In the genomic region with DNA sequence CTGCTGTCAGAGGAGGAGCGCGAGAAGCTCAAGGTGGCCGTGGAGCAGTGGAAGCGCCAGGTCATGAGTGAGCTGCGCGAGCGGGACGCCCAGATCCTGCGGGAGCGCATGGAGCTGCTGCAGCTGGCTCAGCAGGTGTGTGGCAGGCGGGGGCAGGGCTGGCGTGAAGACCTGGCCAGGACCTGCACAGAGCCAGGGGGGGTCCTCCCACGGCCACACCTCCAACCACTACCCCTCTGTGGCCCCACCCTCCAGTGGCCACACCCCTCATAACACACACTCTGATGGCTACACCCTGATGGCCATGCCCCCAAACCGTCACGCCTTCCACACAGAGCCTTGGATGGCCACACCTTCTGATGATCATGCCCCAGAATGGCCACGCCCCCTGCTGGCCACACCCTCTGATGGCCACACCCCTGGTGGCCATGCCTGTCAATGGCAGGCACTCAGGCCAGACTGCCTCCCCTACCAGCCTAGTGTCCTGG, we compare ENCODE assay signal across 9 cellular contexts. TPM values are rescaled to one million over a fixed set of nuclear protein-coding genes. Genes with fewer than 3 reads are reported as not detected.
DNase-seq lines count a peak whose midpoint lies in the region; ATAC-seq and TF ChIP-seq lines count a peak whose summit lies in the region.
"Had no signal": no experiment of that assay in that cellular context is flagged by ENCODE, and none has a peak within 500 bp of the region (broad histone marks: within the 10 kb centered on the region; RNA-seq: fewer than 3 reads in every experiment).

No MANE protein-coding gene starts in this region.

- no peaks in the 10 kb centered on the region for H3K27me3 Mint-ChIP-seq in CD4-positive, alpha-beta T cell

- CTCF ChIA-PET in CD4-positive, alpha-beta T cell (lab: Charles Lee): no interaction called here

- H3K27me3 ChIP-seq in CD4-positive, alpha-beta T cell (ENCODE audit: control insufficient read depth, insufficient read depth, low read length): no peaks in the 10 kb centered on the region
- H3K27me3 ChIP-seq in WERI-Rb-1 (ENCODE audit: insufficient read depth, low read depth, severe bottlenecking): no peaks in the 10 kb centered on the region
- H3K27me3 ChIP-seq in iPS-15b (ENCODE audit: control insufficient read depth, insufficient read depth, low read length): no peaks in the 10 kb centered on the region
- no peaks in the 10 kb centered on the region for H3K27me3 ChIP-seq in upper lobe of right lung

- H3K9ac ChIP-seq in iPS-15b (ENCODE audit: low read depth, low read length): peak overlapping the region; percentile 12
- H3K9ac ChIP-seq: KMS-11 had no signal

- TF ChIP-seq EP300 in Ishikawa (IDR thresholded peaks at IDR 0.05; ENCODE audit: borderline replicate concordance): no peak

- ATAC-seq in CD4-positive, alpha-beta T cell (ENCODE audit: poor library complexity): peak; percentile 40
- ATAC-seq in GM19035 (IDR thresholded peaks at IDR 0.05; ENCODE audit: unreplicated experiment): peak; percentile 74
- ATAC-seq in upper lobe of right lung: peak; percentile 54
- no peak for ATAC-seq in HG03571 (IDR thresholded peaks at IDR 0.05; ENCODE audit: unreplicated experiment)

- TF ChIP-seq RAD21 in Ishikawa (IDR thresholded peaks at IDR 0.05; ENCODE audit: low read depth): no peak; the same call in 1 of the 2 replicates

- peaks cover 28% of the 10 kb centered on the region for H3K4me1 Mint-ChIP-seq in CD4-positive, alpha-beta T cell (ENCODE audit: low read depth)

- POLR2A ChIA-PET in CD4-positive, alpha-beta T cell (lab: Charles Lee): interaction anchor here (1.1 kb wide), 1 partner anchor 15 kb away, joined by 3 read pairs; no protein-coding TSS in a partner anchor

- H3K4me1 ChIP-seq in iPS-15b (ENCODE audit: control insufficient read depth, insufficient read depth, low read length): peaks cover 2% of the 10 kb centered on the region
- H3K4me1 ChIP-seq in upper lobe of right lung: no peaks in the 10 kb centered on the region

- H3K36me3 Mint-ChIP-seq in CD4-positive, alpha-beta T cell (ENCODE audit: low read depth): no peaks in the 10 kb centered on the region

- no peaks in the 10 kb centered on the region for H3K9me3 Mint-ChIP-seq in CD4-positive, alpha-beta T cell

- H3K36me3 ChIP-seq in WERI-Rb-1: no peaks in the 10 kb centered on the region
- H3K36me3 ChIP-seq in iPS-15b (ENCODE audit: control insufficient read depth, insufficient read depth, low read length): no peaks in the 10 kb centered on the region
- no peaks in the 10 kb centered on the region for H3K36me3 ChIP-seq in upper lobe of right lung

- peak overlapping the region; percentile 45 for H3K4me3 Mint-ChIP-seq in CD4-positive, alpha-beta T cell

- H3K9me3 ChIP-seq in CD4-positive, alpha-beta T cell (ENCODE audit: control insufficient read depth, low read length): no peaks in the 10 kb centered on the region
- no peaks in the 10 kb centered on the region for H3K9me3 ChIP-seq in WERI-Rb-1 (ENCODE audit: severe bottlenecking)
- no peaks in the 10 kb centered on the region for H3K9me3 ChIP-seq in iPS-15b (ENCODE audit: control insufficient read depth, insufficient read depth, low read length)
- no peaks in the 10 kb centered on the region for H3K9me3 ChIP-seq in upper lobe of right lung

- peak overlapping the region; percentile 94 for H3K27ac Mint-ChIP-seq in CD4-positive, alpha-beta T cell

- TF ChIP-seq CTCF in CD4-positive, alpha-beta T cell (IDR thresholded peaks at IDR 0.05): no peak
- TF ChIP-seq CTCF in WERI-Rb-1 (IDR thresholded peaks at IDR 0.05; ENCODE audit: low read depth, low read length): peak; percentile 56
- TF ChIP-seq CTCF in upper lobe of right lung (IDR thresholded peaks at IDR 0.05): no peak

- intact Hi-C loops in CD4-positive, alpha-beta T cell (cut with DNase I, micrococcal nuclease): no loop called here
- intact Hi-C loops in upper lobe of right lung (cut with DNase I): no loop called here

- peak overlapping the region; percentile 12 for H3K4me3 ChIP-seq in WERI-Rb-1 (ENCODE audit: low read depth, low read length)
- peak overlapping the region; percentile 52 for H3K4me3 ChIP-seq in iPS-15b (ENCODE audit: low read depth, low read length)
- H3K4me3 ChIP-seq in upper lobe of right lung: no peak overlapping the region

- no peak overlapping the region for H3K27ac ChIP-seq in CD4-positive, alpha-beta T cell (ENCODE audit: low read depth, low read length)
- no peak overlapping the region; the same call in 1 of the 2 replicates for H3K27ac ChIP-seq in WERI-Rb-1
- no peak overlapping the region for H3K27ac ChIP-seq in upper lobe of right lung
- H3K27ac ChIP-seq: KMS-11 had no signal

- peak in 3 of 10 experiments; percentile 27 to 46 (median 36) for DNase-seq in CD4-positive, alpha-beta T cell
- peak; percentile 96 for DNase-seq in WERI-Rb-1
- no peak for DNase-seq in upper lobe of right lung
- DNase-seq in hippocampal formation (lab: John Stamatoyannopoulos, UW): no peak

TF ChIP-seq in Ishikawa, 13 proteins besides CTCF, POLR2A, EP300 and RAD21:
- TF ChIP-seq YY1 (IDR thresholded peaks at IDR 0.05; ENCODE audit: low read depth) (peak; percentile 60), NFIC (IDR thresholded peaks at IDR 0.05) (0 out of 2 replicates have a peak, but pooled peaks have one; percentile 20), EGR1 (IDR thresholded peaks at IDR 0.05) (0 out of 2 replicates have a peak, but pooled peaks have one; percentile 23), TCF12 (IDR thresholded peaks at IDR 0.05; ENCODE audit: low read depth) (peak; percentile 70; the same call in 1 of the 2 replicates), FOXM1 (IDR thresholded peaks at IDR 0.05; ENCODE audit: borderline replicate concordance, low read depth) (no peak), TAF1 (IDR thresholded peaks at IDR 0.05; ENCODE audit: low read depth) (no peak)
- TF ChIP-seq, protein P1, sequence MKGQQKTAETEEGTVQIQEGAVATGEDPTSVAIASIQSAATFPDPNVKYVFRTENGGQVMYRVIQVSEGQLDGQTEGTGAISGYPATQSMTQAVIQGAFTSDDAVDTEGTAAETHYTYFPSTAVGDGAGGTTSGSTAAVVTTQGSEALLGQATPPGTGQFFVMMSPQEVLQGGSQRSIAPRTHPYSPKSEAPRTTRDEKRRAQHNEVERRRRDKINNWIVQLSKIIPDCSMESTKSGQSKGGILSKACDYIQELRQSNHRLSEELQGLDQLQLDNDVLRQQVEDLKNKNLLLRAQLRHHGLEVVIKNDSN (IDR thresholded peaks at IDR 0.05): no peak
- TF ChIP-seq, protein P2, sequence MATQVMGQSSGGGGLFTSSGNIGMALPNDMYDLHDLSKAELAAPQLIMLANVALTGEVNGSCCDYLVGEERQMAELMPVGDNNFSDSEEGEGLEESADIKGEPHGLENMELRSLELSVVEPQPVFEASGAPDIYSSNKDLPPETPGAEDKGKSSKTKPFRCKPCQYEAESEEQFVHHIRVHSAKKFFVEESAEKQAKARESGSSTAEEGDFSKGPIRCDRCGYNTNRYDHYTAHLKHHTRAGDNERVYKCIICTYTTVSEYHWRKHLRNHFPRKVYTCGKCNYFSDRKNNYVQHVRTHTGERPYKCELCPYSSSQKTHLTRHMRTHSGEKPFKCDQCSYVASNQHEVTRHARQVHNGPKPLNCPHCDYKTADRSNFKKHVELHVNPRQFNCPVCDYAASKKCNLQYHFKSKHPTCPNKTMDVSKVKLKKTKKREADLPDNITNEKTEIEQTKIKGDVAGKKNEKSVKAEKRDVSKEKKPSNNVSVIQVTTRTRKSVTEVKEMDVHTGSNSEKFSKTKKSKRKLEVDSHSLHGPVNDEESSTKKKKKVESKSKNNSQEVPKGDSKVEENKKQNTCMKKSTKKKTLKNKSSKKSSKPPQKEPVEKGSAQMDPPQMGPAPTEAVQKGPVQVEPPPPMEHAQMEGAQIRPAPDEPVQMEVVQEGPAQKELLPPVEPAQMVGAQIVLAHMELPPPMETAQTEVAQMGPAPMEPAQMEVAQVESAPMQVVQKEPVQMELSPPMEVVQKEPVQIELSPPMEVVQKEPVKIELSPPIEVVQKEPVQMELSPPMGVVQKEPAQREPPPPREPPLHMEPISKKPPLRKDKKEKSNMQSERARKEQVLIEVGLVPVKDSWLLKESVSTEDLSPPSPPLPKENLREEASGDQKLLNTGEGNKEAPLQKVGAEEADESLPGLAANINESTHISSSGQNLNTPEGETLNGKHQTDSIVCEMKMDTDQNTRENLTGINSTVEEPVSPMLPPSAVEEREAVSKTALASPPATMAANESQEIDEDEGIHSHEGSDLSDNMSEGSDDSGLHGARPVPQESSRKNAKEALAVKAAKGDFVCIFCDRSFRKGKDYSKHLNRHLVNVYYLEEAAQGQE (IDR thresholded peaks at IDR 0.05; ENCODE audit: low read depth): no peak
- TF ChIP-seq, protein P3, sequence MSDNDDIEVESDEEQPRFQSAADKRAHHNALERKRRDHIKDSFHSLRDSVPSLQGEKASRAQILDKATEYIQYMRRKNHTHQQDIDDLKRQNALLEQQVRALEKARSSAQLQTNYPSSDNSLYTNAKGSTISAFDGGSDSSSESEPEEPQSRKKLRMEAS (IDR thresholded peaks at IDR 0.05): peak; percentile 76
TF ChIP-seq in Ishikawa: peak in this region for 5.

RNA-seq across cellular contexts. Expression of a gene that starts 23.4 kb away (rescaled TPM):
- total RNA-seq in CD4-positive, alpha-beta T cell: under 1 TPM; 0.64 to 0.96 TPM
- total RNA-seq in upper lobe of right lung: 1.7 TPM
